Comparison of ENCODE assay signal across 12 cellular contexts in genomic region chr7:87574630-87575029, GRCh38. TPM values are rescaled to one million over a fixed set of nuclear protein-coding genes. Genes with fewer than 3 reads are reported as not detected.
A peak's percentile ranks its signal among the peaks of the same experiment; 100 is the strongest.
DNase-seq lines count a peak whose midpoint lies in the region; ATAC-seq and TF ChIP-seq lines count a peak whose summit lies in the region.
"Had no signal": no experiment of that assay in that cellular context is flagged by ENCODE, and none has a peak within 500 bp of the region (broad histone marks: within the 10 kb centered on the region; RNA-seq: fewer than 3 reads in every experiment).

No MANE protein-coding gene starts in this region.

- ATAC-seq in HG03095 (IDR thresholded peaks at IDR 0.05; ENCODE audit: unreplicated experiment) (peak; percentile 57), upper lobe of left lung (ENCODE audit: low FRiP score in 2 of 2) (no peak)

- H3K9me3 ChIP-seq in adrenal gland (replicated peaks in 1 of 3) (no peaks in the 10 kb centered on the region), liver (ENCODE audit: control insufficient read depth in 4 of 4, low read length in 3 of 4) (no peaks in the 10 kb centered on the region), upper lobe of left lung (no peaks in the 10 kb centered on the region)
- H3K9me3 ChIP-seq: thoracic aorta had no signal

- H3K36me3 ChIP-seq in adrenal gland (replicated peaks in 1 of 2), result no peaks in the 10 kb centered on the region
- no peaks in the 10 kb centered on the region for H3K36me3 ChIP-seq in liver (ENCODE audit: control insufficient read depth in 4 of 4, insufficient read depth in 3 of 4, low read depth in 1 of 4, low read length in 3 of 4)
- H3K36me3 ChIP-seq in upper lobe of left lung, result no peaks in the 10 kb centered on the region
- H3K36me3 ChIP-seq: thoracic aorta had no signal

- no peak for TF ChIP-seq POLR2A in adrenal gland (IDR thresholded peaks at IDR 0.05)
- TF ChIP-seq POLR2A in upper lobe of left lung (IDR thresholded peaks at IDR 0.05), result no peak

- H3K27ac ChIP-seq in adrenal gland (peak overlapping the region; percentile 10 to 70 (median 29)), liver (ENCODE audit: low read depth in 1 of 2, low read length in 2 of 2) (peak overlapping the region; percentile 31 to 59), upper lobe of left lung (no peak overlapping the region)
- H3K27ac ChIP-seq: thoracic aorta had no signal

- intact Hi-C loops in adrenal gland (cut with DNase I), result no loop called here

- DNase-seq in Daoy (ENCODE audit: low read depth) (peak; percentile 42), adrenal gland (no peak), activated gamma-delta T cell treated with Interleukin-2 at 50 U/mL for 16 hours (no peak), NCI-H1105 (lab: John Stamatoyannopoulos, UW) (no peak), T-helper 1 cell (no peak), upper lobe of left lung (no peak)
- DNase-seq: activated CD4-positive, alpha-beta T cell treated with anti-CD3 and anti-CD28 coated beads, Interleukin-2, amount 10 ng/mL, durations not matched to agents 24 days and 14 days; left cardiac atrium; small intestine had no signal

- TF ChIP-seq RAD21 in liver (IDR thresholded peaks at IDR 0.05), result no peak

- H3K4me3 ChIP-seq in adrenal gland, result no peak overlapping the region
- no peak overlapping the region for H3K4me3 ChIP-seq in liver (ENCODE audit: low read depth in 1 of 3, low read length in 3 of 3)
- H3K4me3 ChIP-seq in upper lobe of left lung, result no peak overlapping the region
- H3K4me3 ChIP-seq: thoracic aorta had no signal

- 5 to 33% (median 18%) methylated on average over 2 of the region's 2 CpGs for WGBS in adrenal gland, 4 donors
- 9% methylated on average over 2 of the region's 2 CpGs for WGBS in liver
- 14 to 55% methylated on average over 2 of the region's 2 CpGs for WGBS in upper lobe of left lung, 2 donors

- no peak for TF ChIP-seq EP300 in upper lobe of left lung (IDR thresholded peaks at IDR 0.05)

- H3K9ac ChIP-seq in liver (ENCODE audit: low read depth in 1 of 2, low read length in 2 of 2), result no peak overlapping the region

- H3K27me3 ChIP-seq in adrenal gland (no peaks in the 10 kb centered on the region), liver (ENCODE audit: control insufficient read depth in 4 of 4, insufficient read depth in 4 of 4, low read length in 3 of 4) (no peaks in the 10 kb centered on the region), upper lobe of left lung (no peaks in the 10 kb centered on the region)

- TF ChIP-seq CTCF in adrenal gland (IDR thresholded peaks at IDR 0.05) (no peak), liver (IDR thresholded peaks at IDR 0.05; ENCODE audit: low read depth, low read length, missing input control) (no peak), upper lobe of left lung (IDR thresholded peaks at IDR 0.05) (no peak)

- H3K4me1 ChIP-seq in adrenal gland (replicated peaks in 1 of 2) (peaks cover 0 to 19% of the 10 kb centered on the region in 2 donors), liver (ENCODE audit: control insufficient read depth in 4 of 4, insufficient read depth in 4 of 4, low read length in 3 of 4) (peaks cover 0 to 7% (median 5%) of the 10 kb centered on the region in 4 donors), upper lobe of left lung (no peaks in the 10 kb centered on the region)

TF ChIP-seq in liver, 16 proteins besides CTCF, POLR2A, EP300 and RAD21:
- TF ChIP-seq JUND (IDR thresholded peaks at IDR 0.05) (peak in 1 of 2 donors; percentile 57), YY1 (IDR thresholded peaks at IDR 0.05) (no peak), ATF3 (IDR thresholded peaks at IDR 0.05) (peak; percentile 47), ZBTB33 (IDR thresholded peaks at IDR 0.05) (no peak), GABPA (IDR thresholded peaks at IDR 0.05 in 1 of 2, conservative IDR thresholded peaks at IDR 0.05 in 1 of 2) (no peak)

RNA-seq across cellular contexts. Expression of gene ABCB1, which starts 26.1 kb away (rescaled TPM):
- total RNA-seq in Daoy (2014; rRNA removed; shearing (Covaris generic)), result 11.8 and 18.9 TPM in 2 replicates
- 1,000 to 10,000 TPM in 1 of 8 donors, 100 to 1,000 TPM in 7; 166 to 1,205 (median 428) TPM for total RNA-seq in adrenal gland
- polyA plus RNA-seq in adrenal gland, result 1,000 to 10,000 TPM in 1 of 3 donors, 100 to 1,000 TPM in 1, 10 to 100 TPM in 1; 64.5 to 1,762 (median 185) TPM
- total RNA-seq in liver, result 10 to 100 TPM; 20.6 to 53.2 TPM
- 10 to 100 TPM; 11.9 to 21.4 TPM for polyA plus RNA-seq in liver
- total RNA-seq in upper lobe of left lung, result 10 to 100 TPM in 1 of 6 donors, 1 to 10 TPM in 5; 2.2 to 14.1 (median 4.1) TPM

RNA-seq across cellular contexts. Expression of gene RUNDC3B, which starts 53.6 kb away (rescaled TPM):
- 0.48 and 0.63 TPM in 2 replicates for total RNA-seq in Daoy (2014; rRNA removed; shearing (Covaris generic))
- total RNA-seq in adrenal gland (10 to 100 TPM; 17.1 to 47.4 (median 29.4) TPM), liver (1 to 10 TPM in 1 of 2 donors, under 1 TPM in 1; 0.93 to 6.4 TPM), upper lobe of left lung (1 to 10 TPM in 3 of 6 donors, under 1 TPM in 3; under 0.01 to 3.6 (median 1.1) TPM)
- polyA plus RNA-seq in adrenal gland (10 to 100 TPM in 2 of 3 donors, 1 to 10 TPM in 1; 9.8 to 40.5 (median 12.8) TPM), liver (1 to 10 TPM; 4.9 to 6.2 TPM)

Comparison
In these comparisons a context has a peak if more than half of its experiments do, and no peak if none do; other contexts are left out.
1. H3K27ac ChIP-seq: peak in adrenal gland (5 of 5) and liver (2 of 2); none in upper lobe of left lung (0 of 4).